ENCODE assay signal across 25 cellular contexts in genomic region chr11:134131628-134132244, GRCh38.
"Had no signal": no experiment of that assay in that cellular context is flagged by ENCODE, and none has a peak within 500 bp of the region (broad histone marks: within the 10 kb centered on the region; RNA-seq: fewer than 3 reads in every experiment).

No MANE protein-coding gene starts in this region.

- DNase-seq: activated CD4-positive, alpha-beta T cell treated with anti-CD3 and anti-CD28 coated beads, Interleukin-2, amount 10 ng/mL, durations not matched to agents 24 days and 14 days; activated CD4-positive, alpha-beta T cell treated with anti-CD3 and anti-CD28 coated beads, Interleukin-2, amount 50 U/mL, for 48 hours; activated CD8-positive, alpha-beta T cell treated with anti-CD3 and anti-CD28 coated beads, Interleukin-2, amount 10 ng/mL, durations not matched to agents 7 days and 5 days; activated gamma-delta T cell; activated naive CD4-positive, alpha-beta T cell treated with Interleukin-2 at 50 U/mL for 16 hours; activated naive CD8-positive, alpha-beta T cell treated with anti-CD3 and anti-CD28 coated beads, Interleukin-2, amount 10 ng/mL, durations not matched to agents 7 days and 5 days; activated T-cell treated with anti-CD3 and anti-CD28 coated beads, Interleukin-2, amount 50 U/mL, for 24 hours; caudate nucleus; cerebellar nuclear complex; Karpas-422; NCI-H1092; NCI-H1436 treated with DMSO at 0.1 percent for 48 hours; NCI-H1694 treated with DMSO at 0.1 percent for 48 hours; NCI-H2029; NCI-H345; NCI-H524 treated with DMSO at 0.1 percent for 48 hours; PC-3; Peyer's patch; RPMI8226; SIG-M5; T1000 had no signal

- H3K27me3 Mint-ChIP-seq: activated naive CD8-positive, alpha-beta T cell treated with anti-CD3 and anti-CD28 coated beads, Interleukin-2, amount 10 ng/mL, durations not matched to agents 7 days and 5 days; activated T-cell treated with anti-CD3 and anti-CD28 coated beads, Interleukin-2, amount 50 U/mL, for 24 hours; brain had no signal

- H3K36me3 ChIP-seq: Peyer's patch had no signal

- H3K4me1 Mint-ChIP-seq: activated naive CD4-positive, alpha-beta T cell treated with anti-CD3 and anti-CD28 coated beads, Interleukin-2, amount 50 U/mL, for 24 hours had no signal

- ATAC-seq: activated CD8-positive, alpha-beta T cell treated with anti-CD3 and anti-CD28 coated beads, Interleukin-2, amount 10 ng/mL, durations not matched to agents 7 days and 5 days; PC-3; Right ventricle myocardium inferior had no signal

- H3K4me3 Mint-ChIP-seq: activated CD4-positive, alpha-beta T cell treated with anti-CD3 and anti-CD28 coated beads, Interleukin-2, amount 10 ng/mL, durations not matched to agents 24 days and 14 days; activated CD8-positive, alpha-beta T cell treated with anti-CD3 and anti-CD28 coated beads, Interleukin-2, amount 10 ng/mL, durations not matched to agents 7 days and 5 days; activated naive CD4-positive, alpha-beta T cell treated with anti-CD3 and anti-CD28 coated beads, Interleukin-2, amount 50 U/mL, for 24 hours; activated naive CD8-positive, alpha-beta T cell treated with anti-CD3 and anti-CD28 coated beads, Interleukin-2, amount 10 ng/mL, durations not matched to agents 7 days and 5 days; activated T-cell treated with anti-CD3 and anti-CD28 coated beads, Interleukin-2, amount 50 U/mL, for 24 hours; brain had no signal

- H3K4me1 ChIP-seq: Peyer's patch had no signal

- H3K27ac ChIP-seq: Peyer's patch had no signal

- H3K27ac Mint-ChIP-seq: activated CD4-positive, alpha-beta T cell treated with anti-CD3 and anti-CD28 coated beads, Interleukin-2, amount 10 ng/mL, durations not matched to agents 24 days and 14 days; activated CD8-positive, alpha-beta T cell treated with anti-CD3 and anti-CD28 coated beads, Interleukin-2, amount 10 ng/mL, durations not matched to agents 7 days and 5 days; activated naive CD4-positive, alpha-beta T cell treated with anti-CD3 and anti-CD28 coated beads, Interleukin-2, amount 50 U/mL, for 24 hours; activated naive CD8-positive, alpha-beta T cell treated with anti-CD3 and anti-CD28 coated beads, Interleukin-2, amount 10 ng/mL, durations not matched to agents 7 days and 5 days; activated T-cell treated with anti-CD3 and anti-CD28 coated beads, Interleukin-2, amount 50 U/mL, for 24 hours; activated T-helper 2 cell treated with anti-CD3 and anti-CD28 coated beads, Interferon-gamma antibody, Interleukin-2, Interleukin-4, amounts not matched to agents 10 μg/mL and 5 μg/mL and 100 μg/mL, durations not matched to agents 14 hours and 24 hours and 36 hours; brain had no signal

- H3K4me3 ChIP-seq: Peyer's patch had no signal
